In the genomic region with DNA sequence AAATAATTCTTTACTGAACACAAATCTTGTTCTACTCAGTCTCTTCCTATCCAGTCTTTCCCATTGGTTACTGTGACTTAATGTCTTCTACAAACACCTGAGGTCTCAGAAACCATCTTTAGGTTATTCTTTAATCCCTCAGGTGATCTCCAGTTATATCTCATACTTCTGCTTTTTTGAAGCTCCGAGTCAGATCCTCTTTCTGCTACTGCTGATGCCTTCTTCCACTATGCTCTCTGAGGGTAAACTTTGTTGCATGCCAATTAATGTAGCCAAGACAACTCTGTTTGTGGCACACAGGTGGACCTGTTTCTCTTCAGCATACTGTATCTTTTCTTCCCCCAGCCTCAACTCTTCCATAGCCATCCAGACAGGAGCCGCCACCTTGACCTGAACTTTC, we compare ENCODE assay signal across 2 cellular contexts.
TF ChIP-seq lines count a peak whose summit lies in the region.

No MANE protein-coding gene starts in this region.

TF ChIP-seq in GM23338, 12 proteins besides CTCF, POLR2A, EP300 and RAD21 (continues in another document):
- no peak for TF ChIP-seq NANOG (IDR thresholded peaks at IDR 0.05; ENCODE audit: borderline replicate concordance)
- TF ChIP-seq JUNB (IDR thresholded peaks at IDR 0.05; ENCODE audit: unreplicated experiment): no peak
- no peak for TF ChIP-seq EZH2 (IDR thresholded peaks at IDR 0.05; ENCODE audit: low read depth, unreplicated experiment)
- TF ChIP-seq, protein P1, sequence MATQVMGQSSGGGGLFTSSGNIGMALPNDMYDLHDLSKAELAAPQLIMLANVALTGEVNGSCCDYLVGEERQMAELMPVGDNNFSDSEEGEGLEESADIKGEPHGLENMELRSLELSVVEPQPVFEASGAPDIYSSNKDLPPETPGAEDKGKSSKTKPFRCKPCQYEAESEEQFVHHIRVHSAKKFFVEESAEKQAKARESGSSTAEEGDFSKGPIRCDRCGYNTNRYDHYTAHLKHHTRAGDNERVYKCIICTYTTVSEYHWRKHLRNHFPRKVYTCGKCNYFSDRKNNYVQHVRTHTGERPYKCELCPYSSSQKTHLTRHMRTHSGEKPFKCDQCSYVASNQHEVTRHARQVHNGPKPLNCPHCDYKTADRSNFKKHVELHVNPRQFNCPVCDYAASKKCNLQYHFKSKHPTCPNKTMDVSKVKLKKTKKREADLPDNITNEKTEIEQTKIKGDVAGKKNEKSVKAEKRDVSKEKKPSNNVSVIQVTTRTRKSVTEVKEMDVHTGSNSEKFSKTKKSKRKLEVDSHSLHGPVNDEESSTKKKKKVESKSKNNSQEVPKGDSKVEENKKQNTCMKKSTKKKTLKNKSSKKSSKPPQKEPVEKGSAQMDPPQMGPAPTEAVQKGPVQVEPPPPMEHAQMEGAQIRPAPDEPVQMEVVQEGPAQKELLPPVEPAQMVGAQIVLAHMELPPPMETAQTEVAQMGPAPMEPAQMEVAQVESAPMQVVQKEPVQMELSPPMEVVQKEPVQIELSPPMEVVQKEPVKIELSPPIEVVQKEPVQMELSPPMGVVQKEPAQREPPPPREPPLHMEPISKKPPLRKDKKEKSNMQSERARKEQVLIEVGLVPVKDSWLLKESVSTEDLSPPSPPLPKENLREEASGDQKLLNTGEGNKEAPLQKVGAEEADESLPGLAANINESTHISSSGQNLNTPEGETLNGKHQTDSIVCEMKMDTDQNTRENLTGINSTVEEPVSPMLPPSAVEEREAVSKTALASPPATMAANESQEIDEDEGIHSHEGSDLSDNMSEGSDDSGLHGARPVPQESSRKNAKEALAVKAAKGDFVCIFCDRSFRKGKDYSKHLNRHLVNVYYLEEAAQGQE (IDR thresholded peaks at IDR 0.05; ENCODE audit: unreplicated experiment): no peak
- no peak for TF ChIP-seq POLR2AphosphoS5 (IDR thresholded peaks at IDR 0.05; ENCODE audit: low read depth)
- TF ChIP-seq STAT1 (IDR thresholded peaks at IDR 0.05; ENCODE audit: unreplicated experiment): no peak
- no peak for TF ChIP-seq CREB1 (CRISPR knock-in tag; IDR thresholded peaks at IDR 0.05; ENCODE audit: low read depth)
- TF ChIP-seq ZNF462 (CRISPR knock-in tag; IDR thresholded peaks at IDR 0.05): no peak
- no peak for TF ChIP-seq ZNF114 (CRISPR knock-in tag; IDR thresholded peaks at IDR 0.05)
- TF ChIP-seq EZH2phosphoT487 (IDR thresholded peaks at IDR 0.05; ENCODE audit: unreplicated experiment): no peak
- TF ChIP-seq ZNF331 (CRISPR knock-in tag; IDR thresholded peaks at IDR 0.05; ENCODE audit: low read depth): no peak

TF ChIP-seq in GM12878, 131 proteins besides CTCF, POLR2A, EP300 and RAD21:
- TF ChIP-seq ZNF24 (IDR thresholded peaks at IDR 0.05): no peak
- TF ChIP-seq POLR2AphosphoS5 (IDR thresholded peaks at IDR 0.05; ENCODE audit: low read length): no peak
- TF ChIP-seq TCF3 (IDR thresholded peaks at IDR 0.05; ENCODE audit: borderline replicate concordance, insufficient read depth, low read depth, low read length): no peak
- no peak for TF ChIP-seq USF2 (IDR thresholded peaks at IDR 0.05; ENCODE audit: borderline replicate concordance, low read depth, low read length)
- TF ChIP-seq RCOR1 (conservative IDR thresholded peaks at IDR 0.05; ENCODE audit: low read depth, low read length): no peak
